In the genomic region with DNA sequence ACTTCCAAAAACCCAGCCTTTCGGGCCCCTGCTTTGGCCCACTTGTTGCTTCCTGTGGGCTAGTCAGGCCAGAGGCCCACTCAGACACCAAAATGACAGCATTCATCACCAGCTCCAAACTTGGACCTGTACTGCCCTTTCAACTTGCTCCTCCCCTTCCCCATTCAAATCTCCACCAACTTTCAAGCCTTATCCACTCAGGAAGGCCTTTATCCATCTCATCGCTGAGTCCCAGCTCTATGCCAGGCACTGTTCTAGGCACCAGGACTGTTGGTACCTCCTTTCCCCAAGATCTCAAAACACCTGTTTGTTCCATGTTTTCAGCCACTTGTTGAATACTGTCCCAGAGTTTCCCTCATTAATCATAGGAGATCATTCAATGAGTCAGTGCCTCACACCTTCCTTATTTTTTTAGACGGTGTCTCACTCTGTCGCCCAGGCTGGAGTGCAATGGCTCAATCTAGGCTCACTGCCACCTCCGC, we compare ENCODE assay signal across 8 cellular contexts.
"Had no signal": no experiment of that assay in that cellular context is flagged by ENCODE, and none has a peak within 500 bp of the region (broad histone marks: within the 10 kb centered on the region; RNA-seq: fewer than 3 reads in every experiment).

No MANE protein-coding gene starts in this region.

- H3K4me1 ChIP-seq: HAP-1 had no signal

- H3K4me3 Mint-ChIP-seq: GM23338 had no signal

- H3K4me3 ChIP-seq: GM23338, HAP-1, K562 had no signal

- FAIRE-seq: HTR-8/SVneo, K562 had no signal

- H3K27ac Mint-ChIP-seq: GM23338 had no signal

- ATAC-seq: GM23338, HCT116, K562 had no signal

- H3K36me3 ChIP-seq: HAP-1 had no signal

- DNase-seq: H7, IMR-90, KG1 had no signal
